11 cellular contexts compared by ENCODE assay signal in the genomic region with DNA sequence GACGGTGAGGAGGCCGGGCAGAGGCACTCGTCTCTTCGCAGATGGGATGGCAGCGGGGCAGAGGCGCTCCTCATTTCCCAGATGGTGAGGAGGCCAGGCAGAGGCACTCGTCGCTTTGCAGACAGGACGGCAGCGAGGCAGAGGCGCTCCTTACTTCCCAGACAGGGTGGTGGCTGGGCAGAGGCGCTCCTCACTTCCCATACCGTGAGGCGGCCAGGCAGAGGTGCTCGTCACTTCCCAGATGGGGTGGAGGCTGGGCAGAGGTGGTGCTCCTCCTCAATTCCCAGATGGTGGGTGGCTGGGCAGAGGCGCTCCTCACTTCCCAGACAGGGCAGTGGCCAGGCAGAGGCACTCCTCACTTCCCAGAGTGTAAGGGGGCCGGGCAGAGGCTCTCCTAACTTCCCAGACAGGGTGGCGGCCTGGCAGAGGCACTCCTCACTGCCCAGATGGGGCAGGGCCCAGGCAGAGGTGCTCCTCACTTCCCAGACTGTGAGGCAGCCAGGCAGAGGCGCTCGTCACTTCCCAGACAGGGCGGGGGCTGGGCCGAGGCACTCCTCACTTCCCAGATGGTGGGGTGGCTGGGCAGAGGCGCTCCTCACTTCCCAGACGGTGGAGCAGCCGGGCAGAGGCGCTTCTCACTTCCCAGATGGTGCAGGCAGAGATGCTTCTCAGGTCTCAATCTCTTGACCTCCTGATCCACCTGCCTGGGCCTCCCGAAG. TPM values are rescaled to one million over a fixed set of nuclear protein-coding genes. Genes with fewer than 3 reads are reported as not detected.
"Had no signal": no experiment of that assay in that cellular context is flagged by ENCODE, and none has a peak within 500 bp of the region (broad histone marks: within the 10 kb centered on the region; RNA-seq: fewer than 3 reads in every experiment).

No MANE protein-coding gene starts in this region.

- H3K27ac ChIP-seq: GM23248 had no signal

- DNase-seq: GM23248, GOT3, H7, HFFc6, IMR-90 had no signal

- H3K9me3 ChIP-seq: HAP-1 had no signal

- FAIRE-seq: HTR-8/SVneo, K562 had no signal

- H3K4me1 ChIP-seq: HAP-1 had no signal

- H3K9me3 Mint-ChIP-seq: HFFc6 had no signal

- H3K27ac Mint-ChIP-seq: HFFc6 had no signal

- H3K36me3 ChIP-seq: HAP-1 had no signal

- H3K4me3 ChIP-seq: GM23248, HAP-1, K562 had no signal

- ATAC-seq: HCT116, K562 had no signal

- H3K4me3 Mint-ChIP-seq: HFFc6 had no signal

RNA-seq across cellular contexts. Expression of a gene that starts 9.9 kb away (rescaled TPM):
- total RNA-seq: GM23248, H4, H7, HFFc6, HT-29, IMR-90, K562 had no signal

RNA-seq across cellular contexts. Expression of a gene that starts 36.3 kb away (rescaled TPM):
- total RNA-seq: H4, H7, HT-29, IMR-90, K562 had no signal
